ENCODE assay signal across 17 cellular contexts in genomic region chr1:173856903-173857302, GRCh38. TPM values are rescaled to one million over a fixed set of nuclear protein-coding genes. Genes with fewer than 3 reads are reported as not detected.
DNase-seq lines count a peak whose midpoint lies in the region; ATAC-seq and TF ChIP-seq lines count a peak whose summit lies in the region.
"Had no signal": no experiment of that assay in that cellular context is flagged by ENCODE, and none has a peak within 500 bp of the region (broad histone marks: within the 10 kb centered on the region; RNA-seq: fewer than 3 reads in every experiment).

No MANE protein-coding gene starts in this region.

- ATAC-seq in HG03460 (IDR thresholded peaks at IDR 0.05; ENCODE audit: unreplicated experiment): no peak
- ATAC-seq: PC-3 had no signal

- DNase-seq in AG04450 (ENCODE audit: low read depth, low spot score): no peak
- no peak for DNase-seq in GM23248
- DNase-seq in dermis microvascular lymphatic vessel endothelial cell (ENCODE audit: low read depth in 2 of 2): peak; percentile 26 to 75
- DNase-seq in lung microvascular endothelial cell (ENCODE audit: low read depth in 2 of 2): peak; percentile 65 to 68
- DNase-seq in NCI-H1417 (lab: John Stamatoyannopoulos, UW): no peak
- DNase-seq in activated naive CD4-positive, alpha-beta T cell treated with anti-CD3 and anti-CD28 coated beads, Interleukin-2, amount 50 U/mL, for 16 hours: no peak
- no peak for DNase-seq in ACHN
- DNase-seq: NCI-H1092, NCI-H2081 treated with DMSO at 0.1 percent for 48 hours, NCI-H510A, PC-3, SJCRH30, SW 1271 had no signal

- 95 to 99% methylated on average over 2 of the region's 2 CpGs for WGBS in GM23248 (ENCODE audit: low coverage in 1 of 2, low lambda C conversion rate in 2 of 2, missing lambda C conversion rate in 2 of 2), 2 experiments

- H3K79me2 ChIP-seq in GM23248 (ENCODE audit: insufficient read depth): no peaks in the 10 kb centered on the region

- no peaks in the 10 kb centered on the region for H3K9me2 ChIP-seq in GM23248 (ENCODE audit: insufficient read depth)

- in situ Hi-C loops in GM23248 (cut with MboI) (no loop called here), ACHN (cut with HindIII; ENCODE audit: low pct_ligation_motif_present, low pct_unique_long_range_greater_than_20kb, low sequenced_read_pairs) (no loop called here)

- TF ChIP-seq CTCF in AG04450 (IDR thresholded peaks at IDR 0.05; ENCODE audit: low read depth, low read length): no peak

- CTCF ChIA-PET in AG04450 (lab: Charles Lee): no interaction called here

- H3K4me3 ChIP-seq in AG04450 (ENCODE audit: low read depth, low read length): no peak overlapping the region
- H3K4me3 ChIP-seq in GM23248: no peak overlapping the region
- H3K4me3 ChIP-seq: BLaER1, HAP-1, SJCRH30 had no signal

- no peak overlapping the region for H3K4me2 ChIP-seq in GM23248 (ENCODE audit: unreplicated experiment)
- H3K4me2 ChIP-seq: BLaER1, KMS-11 had no signal

- H3K27me3 ChIP-seq in AG04450 (ENCODE audit: control insufficient read depth, insufficient read depth, low read length): no peaks in the 10 kb centered on the region
- H3K27me3 ChIP-seq in GM23248 (replicated peaks; ENCODE audit: insufficient read depth): no peaks in the 10 kb centered on the region
- H3K27me3 ChIP-seq: BLaER1, SJCRH30 had no signal

- no peak overlapping the region for H2AFZ ChIP-seq in GM23248

- H3K36me3 ChIP-seq in GM23248 (ENCODE audit: low read depth): peaks cover 9% of the 10 kb centered on the region; the same call in 1 of the 2 replicates

- peaks cover 12% of the 10 kb centered on the region for H3K4me1 ChIP-seq in GM23248 (ENCODE audit: insufficient read depth)
- H3K4me1 ChIP-seq: BLaER1, SJCRH30 had no signal

- no peaks in the 10 kb centered on the region for H4K20me1 ChIP-seq in GM23248 (ENCODE audit: insufficient read depth)

- no peak overlapping the region for H3K9ac ChIP-seq in GM23248
- H3K9ac ChIP-seq: BLaER1, KMS-11 had no signal

- peaks cover 47% of the 10 kb centered on the region for H3F3A ChIP-seq in GM23248 (ENCODE audit: insufficient read depth)

- H3K27ac ChIP-seq in AG04450 (ENCODE audit: low read depth, low read length): peak overlapping the region; percentile 59
- H3K27ac ChIP-seq in GM23248: 0 out of 2 replicates have a peak overlapping the region, but pooled peaks have one; percentile 3
- H3K27ac ChIP-seq: BLaER1, KMS-11, SJCRH30 had no signal

- POLR2A ChIA-PET in AG04450 (lab: Yijun Ruan, JAX): interaction anchor here (0.8 to 3.0 kb wide), 3 partner anchors 9 to 12 kb away, joined by 4 to 13 read pairs (median 8); partner anchors contain the start of genes GAS5 and ZBTB37

- no peaks in the 10 kb centered on the region for H3K9me3 ChIP-seq in AG04450 (ENCODE audit: control insufficient read depth, insufficient read depth, low read length)
- no peaks in the 10 kb centered on the region for H3K9me3 ChIP-seq in GM23248 (ENCODE audit: low read depth)
- H3K9me3 ChIP-seq: BLaER1, HAP-1, SJCRH30 had no signal

RNA-seq across cellular contexts. Expression of gene GAS5, which starts 10.9 kb away (rescaled TPM):
- 976 and 1,191 TPM in 2 replicates for polyA plus RNA-seq in AG04450 (2011; rRNA removed)
- polyA minus RNA-seq in AG04450 (2011; rRNA and poly(A)+ RNA removed): 328 and 397 TPM in 2 replicates
- total RNA-seq in GM23248 (2014; rRNA removed; shearing (Covaris generic)): 344 and 358 TPM in 2 replicates
- polyA plus RNA-seq in GM23248 (2016; fragmentation: Nextera tagmentation; extraction: Ambion mirVana): 143 and 166 TPM in 2 replicates
- total RNA-seq in dermis microvascular lymphatic vessel endothelial cell: 261 and 307 TPM in 2 replicates
- total RNA-seq in lung microvascular endothelial cell: 281 and 362 TPM in 2 replicates

RNA-seq across cellular contexts. Expression of gene ZBTB37, which starts 11.3 kb away (rescaled TPM):
- polyA plus RNA-seq in AG04450 (2011; rRNA removed) (2.4 and 2.8 TPM in 2 replicates), GM23248 (2016; fragmentation: Nextera tagmentation; extraction: Ambion mirVana) (0.90 and 0.96 TPM in 2 replicates)
- 13.7 and 15.4 TPM in 2 replicates for polyA minus RNA-seq in AG04450 (2011; rRNA and poly(A)+ RNA removed)
- 4.2 and 5.6 TPM in 2 replicates for total RNA-seq in GM23248 (2014; rRNA removed; shearing (Covaris generic))
- total RNA-seq in dermis microvascular lymphatic vessel endothelial cell (2.1 and 3.2 TPM in 2 replicates), lung microvascular endothelial cell (2.2 and 4.4 TPM in 2 replicates)

RNA-seq across cellular contexts. Expression of gene CENPL, which starts 32.2 kb away (rescaled TPM):
- polyA plus RNA-seq in AG04450 (2011; rRNA removed) (5.8 and 8.7 TPM in 2 replicates), GM23248 (2016; fragmentation: Nextera tagmentation; extraction: Ambion mirVana) (9.3 and 10.4 TPM in 2 replicates)
- 4.0 and 9.5 TPM in 2 replicates for polyA minus RNA-seq in AG04450 (2011; rRNA and poly(A)+ RNA removed)
- 14.9 and 16.9 TPM in 2 replicates for total RNA-seq in GM23248 (2014; rRNA removed; shearing (Covaris generic))
- total RNA-seq in dermis microvascular lymphatic vessel endothelial cell (7.2 and 15.0 TPM in 2 replicates), lung microvascular endothelial cell (4.8 and 8.7 TPM in 2 replicates)

RNA-seq across cellular contexts. Expression of gene DARS2, which starts 32.4 kb away (rescaled TPM):
- polyA plus RNA-seq in AG04450 (2011; rRNA removed) (20.2 and 25.1 TPM in 2 replicates), GM23248 (2016; fragmentation: Nextera tagmentation; extraction: Ambion mirVana) (11.0 and 12.1 TPM in 2 replicates)
- 17.7 and 19.5 TPM in 2 replicates for polyA minus RNA-seq in AG04450 (2011; rRNA and poly(A)+ RNA removed)
- total RNA-seq in GM23248 (2014; rRNA removed; shearing (Covaris generic)): 12.1 and 14.5 TPM in 2 replicates
- total RNA-seq in dermis microvascular lymphatic vessel endothelial cell (11.0 and 17.3 TPM in 2 replicates), lung microvascular endothelial cell (8.9 and 10.2 TPM in 2 replicates)

Comparison
In these comparisons a context has a peak if more than half of its experiments do, and no peak if none do; other contexts are left out.
1. DNase-seq: peak in dermis microvascular lymphatic vessel endothelial cell (2 of 2) and lung microvascular endothelial cell (2 of 2); none in AG04450 (single experiment), GM23248 (single experiment), NCI-H1417 (0 of 3), activated naive CD4-positive, alpha-beta T cell treated with anti-CD3 and anti-CD28 coated beads, Interleukin-2, amount 50 U/mL, for 16 hours (single experiment) and ACHN (single experiment).